1 cellular context compared by ENCODE assay signal in genomic region chr5:175484322-175484721, GRCh38.
TF ChIP-seq lines count a peak whose summit lies in the region.

No MANE protein-coding gene starts in this region.

TF ChIP-seq in HEK293, 187 proteins besides CTCF, POLR2A, EP300 and RAD21 (continued from another document):
- TF ChIP-seq ZNF398 (tag by site-specific recombination; IDR thresholded peaks at IDR 0.05): no peak
